Comparison of ENCODE assay signal across 1 cellular context in the genomic region with DNA sequence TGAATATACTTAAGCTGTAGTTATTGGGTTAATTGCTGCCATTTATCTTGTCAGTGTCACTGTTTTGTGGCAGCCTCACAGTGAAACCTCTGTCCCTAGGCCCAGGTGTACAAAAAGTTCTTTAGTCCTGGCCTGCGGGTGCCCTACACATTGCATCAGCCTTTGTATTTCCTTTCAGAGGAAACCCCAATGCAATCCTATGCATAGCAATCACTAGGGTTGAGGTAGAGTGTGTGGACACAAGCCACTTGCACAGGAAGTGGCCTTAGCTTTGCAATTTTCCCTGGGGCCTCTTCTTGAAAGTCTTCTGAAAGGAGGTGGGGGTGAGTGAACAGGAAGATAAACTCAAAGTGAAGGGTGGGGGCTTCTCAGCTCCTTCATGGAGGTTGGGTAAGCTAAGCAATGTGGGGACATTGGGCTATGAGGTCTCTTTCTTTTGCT.
TF ChIP-seq lines count a peak whose summit lies in the region.

No MANE protein-coding gene starts in this region.

TF ChIP-seq in K562, 482 proteins besides CTCF, POLR2A, EP300 and RAD21 (continued from another document and continues in another):
- TF ChIP-seq ZNF592 (IDR thresholded peaks at IDR 0.05): peak; percentile 72
- TF ChIP-seq ZNF785 (CRISPR knock-in tag; IDR thresholded peaks at IDR 0.05): no peak
- TF ChIP-seq MITF (IDR thresholded peaks at IDR 0.05): no peak
- no peak for TF ChIP-seq ILK (tag; IDR thresholded peaks at IDR 0.05; ENCODE audit: borderline replicate concordance, low read depth)
- no peak for TF ChIP-seq NFXL1 (CRISPR knock-in tag; IDR thresholded peaks at IDR 0.05)
- TF ChIP-seq C11orf30 (IDR thresholded peaks at IDR 0.05; ENCODE audit: low read depth): no peak
- TF ChIP-seq ZBED1 (IDR thresholded peaks at IDR 0.05): no peak
- TF ChIP-seq E2F4 (CRISPR knock-in tag; IDR thresholded peaks at IDR 0.05; ENCODE audit: low read depth): no peak
- TF ChIP-seq ZNF79 (CRISPR knock-in tag; IDR thresholded peaks at IDR 0.05; ENCODE audit: low read depth): no peak
- no peak for TF ChIP-seq ZNF561 (CRISPR knock-in tag; conservative IDR thresholded peaks at IDR 0.05)
- TF ChIP-seq TCF15 (CRISPR knock-in tag; IDR thresholded peaks at IDR 0.05): no peak
- TF ChIP-seq PURB (CRISPR knock-in tag; IDR thresholded peaks at IDR 0.05; ENCODE audit: low read depth): no peak
- no peak for TF ChIP-seq ZNF253 (CRISPR knock-in tag; conservative IDR thresholded peaks at IDR 0.05)
- TF ChIP-seq ZNF121 (CRISPR knock-in tag; conservative IDR thresholded peaks at IDR 0.05): no peak
- TF ChIP-seq RBM34 (IDR thresholded peaks at IDR 0.05; ENCODE audit: borderline replicate concordance, insufficient read depth, low read length): no peak
- TF ChIP-seq NFIC (IDR thresholded peaks at IDR 0.05): no peak
- no peak for TF ChIP-seq SMC3 (conservative IDR thresholded peaks at IDR 0.05; ENCODE audit: insufficient read depth, low read depth, low read length)
- TF ChIP-seq DEAF1 (CRISPR knock-in tag; IDR thresholded peaks at IDR 0.05): peak; percentile 7; the same call in 1 of the 2 replicates
- no peak for TF ChIP-seq ZNF57 (CRISPR knock-in tag; IDR thresholded peaks at IDR 0.05)
- TF ChIP-seq ZC3H8 (IDR thresholded peaks at IDR 0.05): no peak
- no peak for TF ChIP-seq ZSCAN29 (IDR thresholded peaks at IDR 0.05)
- peak; percentile 69; the same call in 1 of the 2 replicates for TF ChIP-seq ATF7 (IDR thresholded peaks at IDR 0.05)
- no peak for TF ChIP-seq NELFE (IDR thresholded peaks at IDR 0.05; ENCODE audit: insufficient read depth, insufficient read length)
- TF ChIP-seq ZSCAN32 (CRISPR knock-in tag; IDR thresholded peaks at IDR 0.05): peak; percentile 89
- TF ChIP-seq PKNOX1 (IDR thresholded peaks at IDR 0.05): peak; percentile 65
- TF ChIP-seq, protein P1, sequence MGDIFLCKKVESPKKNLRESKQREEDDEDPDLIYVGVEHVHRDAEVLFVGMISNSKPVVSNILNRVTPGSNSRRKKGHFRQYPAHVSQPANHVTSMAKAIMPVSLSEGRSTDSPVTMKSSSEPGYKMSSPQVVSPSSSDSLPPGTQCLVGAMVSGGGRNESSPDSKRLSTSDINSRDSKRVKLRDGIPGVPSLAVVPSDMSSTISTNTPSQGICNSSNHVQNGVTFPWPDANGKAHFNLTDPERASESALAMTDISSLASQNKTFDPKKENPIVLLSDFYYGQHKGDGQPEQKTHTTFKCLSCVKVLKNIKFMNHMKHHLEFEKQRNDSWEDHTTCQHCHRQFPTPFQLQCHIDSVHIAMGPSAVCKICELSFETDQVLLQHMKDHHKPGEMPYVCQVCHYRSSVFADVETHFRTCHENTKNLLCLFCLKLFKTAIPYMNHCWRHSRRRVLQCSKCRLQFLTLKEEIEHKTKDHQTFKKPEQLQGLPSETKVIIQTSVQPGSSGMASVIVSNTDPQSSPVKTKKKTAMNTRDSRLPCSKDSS (IDR thresholded peaks at IDR 0.05; ENCODE audit: low read depth, partially characterized antibody): no peak
- no peak for TF ChIP-seq POLR3A (IDR thresholded peaks at IDR 0.05; ENCODE audit: borderline replicate concordance, extremely low read depth, insufficient read depth, insufficient read length)
- no peak for TF ChIP-seq TAF7 (tag; IDR thresholded peaks at IDR 0.05)
- no peak for TF ChIP-seq NR2C1 (IDR thresholded peaks at IDR 0.05)
- TF ChIP-seq NR2C1 (tag; IDR thresholded peaks at IDR 0.05): 0 out of 2 replicates have a peak, but pooled peaks have one; percentile 7
- no peak for TF ChIP-seq CREM (IDR thresholded peaks at IDR 0.05; ENCODE audit: low read depth)
- TF ChIP-seq ARID2 (IDR thresholded peaks at IDR 0.05): no peak
- TF ChIP-seq MEF2D (tag; conservative IDR thresholded peaks at IDR 0.05; ENCODE audit: low read depth): no peak
- TF ChIP-seq MBD1 (CRISPR knock-in tag; IDR thresholded peaks at IDR 0.05): no peak
- TF ChIP-seq, protein P2, sequence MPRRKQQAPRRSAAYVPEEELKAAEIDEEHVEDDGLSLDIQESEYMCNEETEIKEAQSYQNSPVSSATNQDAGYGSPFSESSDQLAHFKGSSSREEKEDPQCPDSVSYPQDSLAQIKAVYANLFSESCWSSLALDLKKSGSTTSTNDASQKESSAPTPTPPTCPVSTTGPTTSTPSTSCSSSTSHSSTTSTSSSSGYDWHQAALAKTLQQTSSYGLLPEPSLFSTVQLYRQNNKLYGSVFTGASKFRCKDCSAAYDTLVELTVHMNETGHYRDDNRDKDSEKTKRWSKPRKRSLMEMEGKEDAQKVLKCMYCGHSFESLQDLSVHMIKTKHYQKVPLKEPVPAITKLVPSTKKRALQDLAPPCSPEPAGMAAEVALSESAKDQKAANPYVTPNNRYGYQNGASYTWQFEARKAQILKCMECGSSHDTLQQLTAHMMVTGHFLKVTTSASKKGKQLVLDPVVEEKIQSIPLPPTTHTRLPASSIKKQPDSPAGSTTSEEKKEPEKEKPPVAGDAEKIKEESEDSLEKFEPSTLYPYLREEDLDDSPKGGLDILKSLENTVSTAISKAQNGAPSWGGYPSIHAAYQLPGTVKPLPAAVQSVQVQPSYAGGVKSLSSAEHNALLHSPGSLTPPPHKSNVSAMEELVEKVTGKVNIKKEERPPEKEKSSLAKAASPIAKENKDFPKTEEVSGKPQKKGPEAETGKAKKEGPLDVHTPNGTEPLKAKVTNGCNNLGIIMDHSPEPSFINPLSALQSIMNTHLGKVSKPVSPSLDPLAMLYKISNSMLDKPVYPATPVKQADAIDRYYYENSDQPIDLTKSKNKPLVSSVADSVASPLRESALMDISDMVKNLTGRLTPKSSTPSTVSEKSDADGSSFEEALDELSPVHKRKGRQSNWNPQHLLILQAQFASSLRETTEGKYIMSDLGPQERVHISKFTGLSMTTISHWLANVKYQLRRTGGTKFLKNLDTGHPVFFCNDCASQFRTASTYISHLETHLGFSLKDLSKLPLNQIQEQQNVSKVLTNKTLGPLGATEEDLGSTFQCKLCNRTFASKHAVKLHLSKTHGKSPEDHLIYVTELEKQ (CRISPR knock-in tag; IDR thresholded peaks at IDR 0.05): no peak
